Comparison of ENCODE assay signal across 7 cellular contexts in the genomic region with DNA sequence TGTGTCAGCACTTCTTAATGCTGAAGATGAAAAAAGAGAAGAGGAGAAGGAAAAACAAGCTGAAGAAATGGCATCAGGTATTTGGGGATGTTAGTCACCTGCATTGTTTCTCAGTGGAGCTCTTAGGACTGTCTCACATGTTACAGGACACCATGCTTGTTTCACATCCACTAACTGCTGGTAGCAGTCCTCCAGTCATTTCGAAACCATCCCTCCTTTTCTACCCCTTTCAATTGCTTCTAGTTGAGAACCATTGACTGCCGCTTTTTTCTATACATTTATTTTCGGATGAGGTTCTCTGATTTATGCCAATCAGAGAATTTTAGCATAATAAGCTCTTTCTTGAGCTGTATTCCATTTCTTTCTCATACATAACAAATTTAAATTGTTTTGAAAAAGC. TPM values are rescaled to one million over a fixed set of nuclear protein-coding genes. Genes with fewer than 3 reads are reported as not detected.
DNase-seq lines count a peak whose midpoint lies in the region; ATAC-seq and TF ChIP-seq lines count a peak whose summit lies in the region.

No MANE protein-coding gene starts in this region.

- ATAC-seq in GM18873 (IDR thresholded peaks at IDR 0.05; ENCODE audit: low FRiP score, unreplicated experiment) (peak; percentile 100), GM21529 (IDR thresholded peaks at IDR 0.05; ENCODE audit: unreplicated experiment) (peak; percentile 100), HG03342 (IDR thresholded peaks at IDR 0.05; ENCODE audit: unreplicated experiment) (peak; percentile 100)

- WGBS in esophagus muscularis mucosa = 92% methylated on average over 3 of the region's 3 CpGs

- no peak overlapping the region for H3K27ac ChIP-seq in esophagus muscularis mucosa (replicated peaks in 1 of 4)

- no peaks in the 10 kb centered on the region for H3K27me3 ChIP-seq in esophagus muscularis mucosa

- TF ChIP-seq CTCF in esophagus muscularis mucosa (IDR thresholded peaks at IDR 0.05) = no peak

- peaks cover 31 to 56% (median 46%) of the 10 kb centered on the region in 4 donors for H3K36me3 ChIP-seq in esophagus muscularis mucosa

- peaks cover 0 to 14% (median 2%) of the 10 kb centered on the region in 4 donors for H3K4me1 ChIP-seq in esophagus muscularis mucosa

- DNase-seq in germinal center (ENCODE audit: low spot score) (peak; percentile 59), NCI-H2029 treated with DMSO at 0.1 percent for 48 hours (lab: John Stamatoyannopoulos, UW) (no peak), esophagus muscularis mucosa (ENCODE audit: extremely low spot score) (no peak)
- no peak for DNase-seq in central memory CD4-positive, alpha-beta T cell

- TF ChIP-seq POLR2A in esophagus muscularis mucosa (IDR thresholded peaks at IDR 0.05; ENCODE audit: low read depth) = no peak

- no peak overlapping the region for H3K4me3 ChIP-seq in esophagus muscularis mucosa

- no peak for TF ChIP-seq EP300 in esophagus muscularis mucosa (IDR thresholded peaks at IDR 0.05)

- intact Hi-C loops in esophagus muscularis mucosa (cut with DNase I) = no loop called here

- H3K9me3 ChIP-seq in esophagus muscularis mucosa = no peaks in the 10 kb centered on the region

RNA-seq across cellular contexts. Expression of gene BIRC2, which starts 21.5 kb away (rescaled TPM):
- 10 to 100 TPM; 25.6 to 40.3 (median 33.5) TPM for total RNA-seq in esophagus muscularis mucosa

RNA-seq across cellular contexts. Expression of gene BIRC3, which starts 51.2 kb away (rescaled TPM):
- 10 to 100 TPM in 3 of 4 donors, 1 to 10 TPM in 1; 10.0 to 13.7 (median 11.0) TPM for total RNA-seq in esophagus muscularis mucosa
